In genomic region chr2:240130393-240131195, GRCh38 we compare ENCODE assay signal across 1 cellular context.
TF ChIP-seq lines count a peak whose summit lies in the region.

No MANE protein-coding gene starts in this region.

TF ChIP-seq in GM12878, 131 proteins besides CTCF, POLR2A, EP300 and RAD21:
- TF ChIP-seq HDAC6 (IDR thresholded peaks at IDR 0.05; ENCODE audit: unreplicated experiment), result no peak
- peak; percentile 77 for TF ChIP-seq BCL3 (IDR thresholded peaks at IDR 0.05; ENCODE audit: borderline replicate concordance, insufficient read depth, low read depth, low read length, poor library complexity, severe bottlenecking)
- peak; percentile 52 for TF ChIP-seq PBX3 (IDR thresholded peaks at IDR 0.05; ENCODE audit: insufficient replicate concordance, low read depth, low read length)
